11 cellular contexts compared by ENCODE assay signal in genomic region chr6:168286779-168287446, GRCh38. TPM values are rescaled to one million over a fixed set of nuclear protein-coding genes. Genes with fewer than 3 reads are reported as not detected.
A peak's percentile ranks its signal among the peaks of the same experiment; 100 is the strongest.
DNase-seq lines count a peak whose midpoint lies in the region; ATAC-seq lines count a peak whose summit lies in the region.
"Not testable (repeated sequence)": the region's sequence is repeated elsewhere in the genome, so short reads cannot be mapped to it uniquely, and the experiment has no call there.
"Had no signal": no experiment of that assay in that cellular context is flagged by ENCODE, and none has a peak within 500 bp of the region (broad histone marks: within the 10 kb centered on the region; RNA-seq: fewer than 3 reads in every experiment).

No MANE protein-coding gene starts in this region.

- not testable (repeated sequence) for H3K9me3 Mint-ChIP-seq in T-helper 1 cell treated with Interleukin-12 subunit alpha and Interleukin-12 subunit beta and Interleukin-4 antibody, amounts not matched to agents 30 μg/mL and 1 μg/mL, for 36 hours; activated T-cell treated with anti-CD3 and anti-CD28 coated beads, Interleukin-2, amount 50 U/mL, for 72 hours
- peaks cover 15% of the 10 kb centered on the region for H3K9me3 Mint-ChIP-seq in activated CD4-positive, alpha-beta memory T cell treated with anti-CD3 and anti-CD28 coated beads, Interleukin-2, amount 10 ng/mL, durations not matched to agents 7 days and 5 days
- peaks cover 13% of the 10 kb centered on the region for H3K9me3 Mint-ChIP-seq in activated naive CD8-positive, alpha-beta T cell treated with anti-CD3 and anti-CD28 coated beads, Interleukin-2, amount 50 U/mL, for 24 hours

- peak; percentile 29 to 86 for ATAC-seq in activated T-cell treated with anti-CD3 and anti-CD28 coated beads, Interleukin-2, amount 50 U/mL, for 72 hours (replicated peaks in 1 of 2)
- ATAC-seq in activated naive CD8-positive, alpha-beta T cell treated with anti-CD3 and anti-CD28 coated beads, Interleukin-2, amount 50 U/mL, for 24 hours = peak; percentile 59

- H3K4me1 Mint-ChIP-seq in T-helper 1 cell treated with Interleukin-12 subunit alpha and Interleukin-12 subunit beta and Interleukin-4 antibody, amounts not matched to agents 30 μg/mL and 1 μg/mL, for 36 hours (ENCODE audit: low read depth); activated CD4-positive, alpha-beta memory T cell treated with anti-CD3 and anti-CD28 coated beads, Interleukin-2, amount 10 ng/mL, durations not matched to agents 7 days and 5 days: not testable (repeated sequence)
- H3K4me1 Mint-ChIP-seq in activated T-cell treated with anti-CD3 and anti-CD28 coated beads, Interleukin-2, amount 50 U/mL, for 72 hours (ENCODE audit: low read depth) = peaks cover 25% of the 10 kb centered on the region
- H3K4me1 Mint-ChIP-seq in activated naive CD8-positive, alpha-beta T cell treated with anti-CD3 and anti-CD28 coated beads, Interleukin-2, amount 50 U/mL, for 24 hours = peaks cover 15% of the 10 kb centered on the region

- not testable (repeated sequence) for H3K4me3 Mint-ChIP-seq in T-helper 1 cell treated with Interleukin-12 subunit alpha and Interleukin-12 subunit beta and Interleukin-4 antibody, amounts not matched to agents 30 μg/mL and 1 μg/mL, for 36 hours; activated CD4-positive, alpha-beta memory T cell treated with anti-CD3 and anti-CD28 coated beads, Interleukin-2, amount 10 ng/mL, durations not matched to agents 7 days and 5 days; activated naive CD8-positive, alpha-beta T cell treated with anti-CD3 and anti-CD28 coated beads, Interleukin-2, amount 50 U/mL, for 24 hours
- H3K4me3 Mint-ChIP-seq in activated T-cell treated with anti-CD3 and anti-CD28 coated beads, Interleukin-2, amount 50 U/mL, for 72 hours = peak overlapping the region; percentile 29 to 89

- H3K27me3 Mint-ChIP-seq in T-helper 1 cell treated with Interleukin-12 subunit alpha and Interleukin-12 subunit beta and Interleukin-4 antibody, amounts not matched to agents 30 μg/mL and 1 μg/mL, for 36 hours (ENCODE audit: low read depth); activated CD4-positive, alpha-beta memory T cell treated with anti-CD3 and anti-CD28 coated beads, Interleukin-2, amount 10 ng/mL, durations not matched to agents 7 days and 5 days; activated naive CD8-positive, alpha-beta T cell treated with anti-CD3 and anti-CD28 coated beads, Interleukin-2, amount 50 U/mL, for 24 hours: not testable (repeated sequence)
- peaks cover 26% of the 10 kb centered on the region for H3K27me3 Mint-ChIP-seq in activated T-cell treated with anti-CD3 and anti-CD28 coated beads, Interleukin-2, amount 50 U/mL, for 72 hours (ENCODE audit: low read depth)

- not testable (repeated sequence) for H3K36me3 Mint-ChIP-seq in T-helper 1 cell treated with Interleukin-12 subunit alpha and Interleukin-12 subunit beta and Interleukin-4 antibody, amounts not matched to agents 30 μg/mL and 1 μg/mL, for 36 hours (ENCODE audit: low read depth); activated CD4-positive, alpha-beta memory T cell treated with anti-CD3 and anti-CD28 coated beads, Interleukin-2, amount 10 ng/mL, durations not matched to agents 7 days and 5 days (ENCODE audit: low read depth); activated T-cell treated with anti-CD3 and anti-CD28 coated beads, Interleukin-2, amount 50 U/mL, for 72 hours (ENCODE audit: insufficient read depth in 2 of 2); activated naive CD8-positive, alpha-beta T cell treated with anti-CD3 and anti-CD28 coated beads, Interleukin-2, amount 50 U/mL, for 24 hours (ENCODE audit: low read depth)

- peak overlapping the region; percentile 56 for H3K27ac Mint-ChIP-seq in T-helper 1 cell treated with Interleukin-12 subunit alpha and Interleukin-12 subunit beta and Interleukin-4 antibody, amounts not matched to agents 30 μg/mL and 1 μg/mL, for 36 hours
- peak overlapping the region; percentile 24 for H3K27ac Mint-ChIP-seq in activated CD4-positive, alpha-beta memory T cell treated with anti-CD3 and anti-CD28 coated beads, Interleukin-2, amount 10 ng/mL, durations not matched to agents 7 days and 5 days
- peak overlapping the region; percentile 80 for H3K27ac Mint-ChIP-seq in activated T-cell treated with anti-CD3 and anti-CD28 coated beads, Interleukin-2, amount 50 U/mL, for 72 hours
- peak overlapping the region; percentile 60 for H3K27ac Mint-ChIP-seq in activated naive CD8-positive, alpha-beta T cell treated with anti-CD3 and anti-CD28 coated beads, Interleukin-2, amount 50 U/mL, for 24 hours

- not testable (repeated sequence) for DNase-seq in activated CD4-positive, alpha-beta memory T cell treated with anti-CD3 and anti-CD28 coated beads, Interleukin-2, amount 10 ng/mL, durations not matched to agents 7 days and 5 days
- DNase-seq in activated T-cell treated with anti-CD3 and anti-CD28 coated beads, Interleukin-2, amount 50 U/mL, for 72 hours = peak; percentile 28 to 53
- peak; percentile 36 for DNase-seq in activated naive CD8-positive, alpha-beta T cell treated with anti-CD3 and anti-CD28 coated beads, Interleukin-2, amount 50 U/mL, for 24 hours
- DNase-seq in stimulated activated CD4-positive, alpha-beta T cell treated with anti-CD3 and anti-CD28 coated beads, Interleukin-12 subunit alpha, Interleukin-12 subunit beta, amount 100 ng/mL, for 4 hours = peak; percentile 18
- DNase-seq in stimulated activated CD4-positive, alpha-beta T cell treated with anti-CD3 and anti-CD28 coated beads, Interleukin-2, amount 100 ng/mL, for 48 hours = peak; percentile 16 to 24
- peak; percentile 53 for DNase-seq in stimulated activated CD8-positive, alpha-beta memory T cell treated with anti-CD3 and anti-CD28 coated beads, Interleukin-4, amount 100 ng/mL, for 48 hours

- CTCF ChIA-PET in activated CD4-positive, alpha-beta memory T cell treated with anti-CD3 and anti-CD28 coated beads, Interleukin-2, amount 10 ng/mL, durations not matched to agents 7 days and 5 days (lab: Charles Lee) = interaction anchor here (1.4 kb wide), 1 partner anchor 12 kb away, joined by 4 read pairs; no protein-coding TSS in a partner anchor

- POLR2A ChIA-PET in activated CD4-positive, alpha-beta memory T cell treated with anti-CD3 and anti-CD28 coated beads, Interleukin-2, amount 10 ng/mL, durations not matched to agents 7 days and 5 days (lab: Charles Lee) = not testable (repeated sequence)

RNA-seq across cellular contexts. Expression of gene DACT2, which starts 32.7 kb away (rescaled TPM):
- under 1 TPM in 1 of 2 experiments, not detected in 1; 0.15 TPM for total RNA-seq in activated CD4-positive, alpha-beta memory T cell treated with anti-CD3 and anti-CD28 coated beads, Interleukin-2, amount 10 ng/mL, durations not matched to agents 7 days and 5 days
- 1 to 10 TPM in 1 of 2 donors, under 1 TPM in 1; 0.14 to 1.3 TPM for total RNA-seq in activated T-cell treated with anti-CD3 and anti-CD28 coated beads, Interleukin-2, amount 50 U/mL, for 72 hours
- total RNA-seq: CD4-positive, CD25-positive, alpha-beta regulatory T cell; G401; H4; MCF 10A had no signal

Comparison
In these comparisons a context has a peak if more than half of its experiments do, and no peak if none do; other contexts are left out.
1. H3K27ac Mint-ChIP-seq: peak in every context shown above with its lines; median percentile 80 in activated T-cell treated with anti-CD3 and anti-CD28 coated beads, Interleukin-2, amount 50 U/mL, for 72 hours; 60 in activated naive CD8-positive, alpha-beta T cell treated with anti-CD3 and anti-CD28 coated beads, Interleukin-2, amount 50 U/mL, for 24 hours; 56 in T-helper 1 cell treated with Interleukin-12 subunit alpha and Interleukin-12 subunit beta and Interleukin-4 antibody, amounts not matched to agents 30 μg/mL and 1 μg/mL, for 36 hours; 24 in activated CD4-positive, alpha-beta memory T cell treated with anti-CD3 and anti-CD28 coated beads, Interleukin-2, amount 10 ng/mL, durations not matched to agents 7 days and 5 days.